Comparison of ENCODE assay signal across 8 cellular contexts in genomic region chr1:52034050-52034384, GRCh38. TPM values are rescaled to one million over a fixed set of nuclear protein-coding genes. Genes with fewer than 3 reads are reported as not detected.
DNase-seq lines count a peak whose midpoint lies in the region; ATAC-seq and TF ChIP-seq lines count a peak whose summit lies in the region.

No MANE protein-coding gene starts in this region.

- no peak for ATAC-seq in activated CD8-positive, alpha-beta T cell treated with anti-CD3 and anti-CD28 coated beads for 36 hours
- ATAC-seq in right cardiac atrium, result no peak
- no peak for ATAC-seq in HG02610 (IDR thresholded peaks at IDR 0.05; ENCODE audit: unreplicated experiment)
- no peak for ATAC-seq in GM21717 (IDR thresholded peaks at IDR 0.05; ENCODE audit: unreplicated experiment)

- peak overlapping the region; percentile 91 for H3K4me3 Mint-ChIP-seq in activated CD8-positive, alpha-beta T cell treated with anti-CD3 and anti-CD28 coated beads for 36 hours

- H3K27me3 Mint-ChIP-seq in activated CD8-positive, alpha-beta T cell treated with anti-CD3 and anti-CD28 coated beads for 36 hours, result no peaks in the 10 kb centered on the region

- H2AFZ ChIP-seq in smooth muscle cell (ENCODE audit: low read depth), result peak overlapping the region; percentile 47

- H3K36me3 Mint-ChIP-seq in activated CD8-positive, alpha-beta T cell treated with anti-CD3 and anti-CD28 coated beads for 36 hours (ENCODE audit: low read depth), result peaks cover 39% of the 10 kb centered on the region

- H3K27me3 ChIP-seq in right cardiac atrium (ENCODE audit: control insufficient read depth, insufficient read depth) (no peaks in the 10 kb centered on the region), smooth muscle cell (ENCODE audit: low read depth) (no peaks in the 10 kb centered on the region)

- H3K9me3 ChIP-seq in right cardiac atrium (ENCODE audit: control insufficient read depth, low read length) (no peaks in the 10 kb centered on the region), smooth muscle cell (replicated peaks; ENCODE audit: low read depth) (no peaks in the 10 kb centered on the region)

- intact Hi-C loops in activated CD8-positive, alpha-beta T cell treated with anti-CD3 and anti-CD28 coated beads for 36 hours (cut with micrococcal nuclease), result no loop called here
- intact Hi-C loops in right cardiac atrium (cut with DNase I), result no loop called here
- intact Hi-C loops in lower leg skin (cut with DNase I; ENCODE audit: low total_unique reads), result no loop called here

- peaks cover 30% of the 10 kb centered on the region for H3K79me2 ChIP-seq in smooth muscle cell (ENCODE audit: low read depth)

- TF ChIP-seq CTCF in HFF-Myc (IDR thresholded peaks at IDR 0.05; ENCODE audit: low read depth, low read length, missing control alignments) (no peak), smooth muscle cell (IDR thresholded peaks at IDR 0.05; ENCODE audit: borderline replicate concordance, insufficient read depth, poor library complexity, severe bottlenecking) (no peak), lower leg skin (IDR thresholded peaks at IDR 0.05) (no peak)
- TF ChIP-seq CTCF in activated CD8-positive, alpha-beta T cell treated with anti-CD3 and anti-CD28 coated beads for 36 hours (IDR thresholded peaks at IDR 0.05), result no peak

- H3K9ac ChIP-seq in smooth muscle cell (ENCODE audit: low read depth), result peak overlapping the region; percentile 85

- H3K27ac ChIP-seq in right cardiac atrium (ENCODE audit: low read length) (no peak overlapping the region), smooth muscle cell (ENCODE audit: low read depth) (peak overlapping the region; percentile 73)

- H3K4me2 ChIP-seq in smooth muscle cell, result peak overlapping the region; percentile 99

- H3K27ac Mint-ChIP-seq in activated CD8-positive, alpha-beta T cell treated with anti-CD3 and anti-CD28 coated beads for 36 hours, result peak overlapping the region; percentile 94

- POLR2A ChIA-PET in activated CD8-positive, alpha-beta T cell treated with anti-CD3 and anti-CD28 coated beads for 36 hours (lab: Charles Lee), result interaction anchor here (0.6 to 3.8 kb wide), 7 partner anchors 11 to 142 kb away, joined by 3 to 24 read pairs (median 4); partner anchors contain the start of genes BTF3L4, TXNDC12 and ZFYVE9

- H3F3A ChIP-seq in smooth muscle cell (ENCODE audit: low read depth), result peaks cover 17% of the 10 kb centered on the region

- CTCF ChIA-PET in activated CD8-positive, alpha-beta T cell treated with anti-CD3 and anti-CD28 coated beads for 36 hours (lab: Charles Lee), result interaction anchor here (0.8 to 2.0 kb wide), 2 partner anchors 20 to 137 kb away, joined by 3 to 4 read pairs; no protein-coding TSS in a partner anchor

- H3K4me1 ChIP-seq in right cardiac atrium (ENCODE audit: control insufficient read depth, insufficient read depth, low read length) (peaks cover 5% of the 10 kb centered on the region), smooth muscle cell (ENCODE audit: low read depth) (peaks cover 12% of the 10 kb centered on the region)

- 99% methylated on average over 2 of the region's 2 CpGs for WGBS in right cardiac atrium
- 94% methylated on average over 2 of the region's 2 CpGs for WGBS in smooth muscle cell (ENCODE audit: low lambda C conversion rate)
- 98 to 99% methylated on average over 2 of the region's 2 CpGs for WGBS in lower leg skin, 2 donors

- no peaks in the 10 kb centered on the region for H3K9me3 Mint-ChIP-seq in activated CD8-positive, alpha-beta T cell treated with anti-CD3 and anti-CD28 coated beads for 36 hours

- H3K4me3 ChIP-seq in HFF-Myc (replicated peaks; ENCODE audit: low read depth, low read length), result peak overlapping the region; percentile 85
- peak overlapping the region; percentile 55 for H3K4me3 ChIP-seq in right cardiac atrium (ENCODE audit: low read length)
- peak overlapping the region; percentile 72 for H3K4me3 ChIP-seq in smooth muscle cell
- H3K4me3 ChIP-seq in lower leg skin (ENCODE audit: low read depth, poor library complexity, severe bottlenecking), result no peak overlapping the region

- TF ChIP-seq POLR2A in lower leg skin (IDR thresholded peaks at IDR 0.05), result no peak

- peaks cover 11% of the 10 kb centered on the region for H3K36me3 ChIP-seq in smooth muscle cell (ENCODE audit: low read depth)

- peaks cover 27% of the 10 kb centered on the region for H4K20me1 ChIP-seq in smooth muscle cell (ENCODE audit: low read depth)

- no peak for DNase-seq in HFF-Myc (ENCODE audit: extremely low read depth, low read depth)
- no peak for DNase-seq in activated CD8-positive, alpha-beta T cell treated with anti-CD3 and anti-CD28 coated beads for 36 hours
- DNase-seq in right cardiac atrium, result no peak
- DNase-seq in smooth muscle cell (lab: John Stamatoyannopoulos, UW; ENCODE audit: unreplicated experiment), result no peak
- DNase-seq in lower leg skin (ENCODE audit: low spot score in 2 of 2), result no peak
- DNase-seq in NK-92 (lab: John Stamatoyannopoulos, UW; ENCODE audit: unreplicated experiment), result no peak

- peaks cover 27% of the 10 kb centered on the region for H3K4me1 Mint-ChIP-seq in activated CD8-positive, alpha-beta T cell treated with anti-CD3 and anti-CD28 coated beads for 36 hours (ENCODE audit: low read depth)

RNA-seq across cellular contexts. Expression of gene KTI12, which starts 0.4 kb away (rescaled TPM):
- 10 to 100 TPM; 13.4 to 14.0 TPM for total RNA-seq in activated CD8-positive, alpha-beta T cell treated with anti-CD3 and anti-CD28 coated beads for 36 hours
- total RNA-seq in right cardiac atrium (1 to 10 TPM; 3.5 to 5.4 (median 3.9) TPM), smooth muscle cell (7.0 and 8.1 TPM in 2 replicates), lower leg skin (1 to 10 TPM; 6.8 to 8.7 (median 7.1) TPM)
- polyA plus RNA-seq in right cardiac atrium (4.4 TPM), smooth muscle cell (11.6 and 14.2 TPM in 2 replicates)

RNA-seq across cellular contexts. Expression of gene TXNDC12, which starts 21.0 kb away (rescaled TPM):
- 10 to 100 TPM; 24.3 to 34.7 TPM for total RNA-seq in activated CD8-positive, alpha-beta T cell treated with anti-CD3 and anti-CD28 coated beads for 36 hours
- 10 to 100 TPM; 24.6 to 40.5 (median 28.9) TPM for total RNA-seq in right cardiac atrium
- 18.4 TPM for polyA plus RNA-seq in right cardiac atrium
- total RNA-seq in smooth muscle cell, result 73.0 and 83.4 TPM in 2 replicates
- 46.7 and 60.2 TPM in 2 replicates for polyA plus RNA-seq in smooth muscle cell
- total RNA-seq in lower leg skin, result 10 to 100 TPM; 22.5 to 37.0 (median 30.0) TPM

RNA-seq across cellular contexts. Expression of gene BTF3L4, which starts 22.1 kb away (rescaled TPM):
- 10 to 100 TPM; 30.0 to 33.1 TPM for total RNA-seq in activated CD8-positive, alpha-beta T cell treated with anti-CD3 and anti-CD28 coated beads for 36 hours
- 10 to 100 TPM; 28.5 to 35.8 (median 34.3) TPM for total RNA-seq in right cardiac atrium
- 31.2 TPM for polyA plus RNA-seq in right cardiac atrium
- total RNA-seq in smooth muscle cell, result 95.5 and 103 TPM in 2 replicates
- 67.8 and 77.0 TPM in 2 replicates for polyA plus RNA-seq in smooth muscle cell
- 10 to 100 TPM; 46.9 to 61.9 (median 49.0) TPM for total RNA-seq in lower leg skin

RNA-seq across cellular contexts. Expression of gene RAB3B, which starts 43.5 kb away (rescaled TPM):
- total RNA-seq in activated CD8-positive, alpha-beta T cell treated with anti-CD3 and anti-CD28 coated beads for 36 hours, result under 1 TPM; 0.11 to 0.13 TPM
- total RNA-seq in right cardiac atrium (under 1 TPM in 1 of 4 donors, not detected in 3; 0.06 TPM), smooth muscle cell (8.8 and 9.3 TPM in 2 replicates), lower leg skin (10 to 100 TPM in 1 of 4 donors, 1 to 10 TPM in 3; 2.4 to 13.7 (median 4.3) TPM)
- polyA plus RNA-seq in right cardiac atrium (0.02 TPM), smooth muscle cell (3.5 and 6.1 TPM in 2 replicates)
